ENCODE assay signal across 8 cellular contexts in genomic region chr10:92691042-92691590, GRCh38. TPM values are rescaled to one million over a fixed set of nuclear protein-coding genes. Genes with fewer than 3 reads are reported as not detected.
DNase-seq lines count a peak whose midpoint lies in the region; ATAC-seq and TF ChIP-seq lines count a peak whose summit lies in the region.

No MANE protein-coding gene starts in this region.

- ATAC-seq in Right ventricle myocardium superior (ENCODE audit: poor library complexity), result no peak
- no peak for ATAC-seq in GM19395 (IDR thresholded peaks at IDR 0.05; ENCODE audit: unreplicated experiment)

- no peaks in the 10 kb centered on the region for H3K4me1 ChIP-seq in ES-I3 (ENCODE audit: insufficient read depth, low read length)
- no peaks in the 10 kb centered on the region for H3K4me1 ChIP-seq in rectal smooth muscle tissue (ENCODE audit: control insufficient read depth, insufficient read depth, low read length)

- no peaks in the 10 kb centered on the region for H3K9me3 ChIP-seq in ES-I3 (ENCODE audit: control insufficient read depth, insufficient read depth, low read length)

- intact Hi-C loops in Right ventricle myocardium superior (cut with DNase I), result no loop called here

- TF ChIP-seq CTCF in VCaP (conservative IDR thresholded peaks at IDR 0.05), result no peak

- peaks cover 4% of the 10 kb centered on the region for H3K27me3 ChIP-seq in rectal smooth muscle tissue (ENCODE audit: control insufficient read depth, insufficient read depth, low read length)

- H3K27ac ChIP-seq in VCaP, result peak overlapping the region; percentile 82
- H3K27ac ChIP-seq in rectal smooth muscle tissue (ENCODE audit: low read depth, low read length), result peak overlapping the region; percentile 37

- H3K9ac ChIP-seq in ES-I3 (ENCODE audit: low read depth, low read length) (peak overlapping the region; percentile 49), rectal smooth muscle tissue (ENCODE audit: low read length) (no peak overlapping the region)

- peak; percentile 52 for DNase-seq in Right ventricle myocardium superior
- no peak for DNase-seq in OCI-M1 (lab: John Stamatoyannopoulos, UW)
- no peak for DNase-seq in GM03348 (ENCODE audit: low spot score)
- DNase-seq in DMS 273 (lab: John Stamatoyannopoulos, UW; ENCODE audit: unreplicated experiment), result no peak

- H3K36me3 ChIP-seq in ES-I3 (ENCODE audit: insufficient read depth, low read length), result no peaks in the 10 kb centered on the region
- H3K36me3 ChIP-seq in rectal smooth muscle tissue (ENCODE audit: control insufficient read depth, insufficient read depth, low read length), result no peaks in the 10 kb centered on the region

- H3K4me3 ChIP-seq in rectal smooth muscle tissue (ENCODE audit: low read length), result peak overlapping the region; percentile 67

RNA-seq across cellular contexts. Expression of gene HHEX, which starts 1.4 kb away (rescaled TPM):
- 2.6 TPM for total RNA-seq in Right ventricle myocardium superior
